9 cellular contexts compared by ENCODE assay signal in genomic region chrX:104432321-104432720, GRCh38.
"Had no signal": no experiment of that assay in that cellular context is flagged by ENCODE, and none has a peak within 500 bp of the region (broad histone marks: within the 10 kb centered on the region; RNA-seq: fewer than 3 reads in every experiment).

No MANE protein-coding gene starts in this region.

- H3K36me3 ChIP-seq: left lung had no signal

- H3K9me3 ChIP-seq: left lung, testis had no signal

- DNase-seq: activated B cell treated with CpG ODN at 0.5 μM for 24 hours; activated CD4-positive, alpha-beta T cell treated with anti-CD3 and anti-CD28 coated beads, Interleukin-2, amount 10 ng/mL, durations not matched to agents 7 days and 5 days; activated naive CD4-positive, alpha-beta T cell treated with anti-CD3 and anti-CD28 coated beads, Interleukin-2, amount 10 ng/mL, durations not matched to agents 7 days and 5 days; dermis blood vessel endothelial cell; left lung; stimulated activated CD4-positive, alpha-beta T cell treated with anti-CD3 and anti-CD28 coated beads, Interleukin-4, amount 100 ng/mL, for 24 hours; T-helper 1 cell; testis had no signal

- H3K27me3 ChIP-seq: left lung, testis had no signal

- FAIRE-seq: urothelium cell line had no signal

- H3K4me3 ChIP-seq: left lung, testis had no signal

- ATAC-seq: left lung had no signal

- H3K4me1 ChIP-seq: left lung, testis had no signal

- H3K27ac ChIP-seq: left lung, testis had no signal
